In the genomic region with DNA sequence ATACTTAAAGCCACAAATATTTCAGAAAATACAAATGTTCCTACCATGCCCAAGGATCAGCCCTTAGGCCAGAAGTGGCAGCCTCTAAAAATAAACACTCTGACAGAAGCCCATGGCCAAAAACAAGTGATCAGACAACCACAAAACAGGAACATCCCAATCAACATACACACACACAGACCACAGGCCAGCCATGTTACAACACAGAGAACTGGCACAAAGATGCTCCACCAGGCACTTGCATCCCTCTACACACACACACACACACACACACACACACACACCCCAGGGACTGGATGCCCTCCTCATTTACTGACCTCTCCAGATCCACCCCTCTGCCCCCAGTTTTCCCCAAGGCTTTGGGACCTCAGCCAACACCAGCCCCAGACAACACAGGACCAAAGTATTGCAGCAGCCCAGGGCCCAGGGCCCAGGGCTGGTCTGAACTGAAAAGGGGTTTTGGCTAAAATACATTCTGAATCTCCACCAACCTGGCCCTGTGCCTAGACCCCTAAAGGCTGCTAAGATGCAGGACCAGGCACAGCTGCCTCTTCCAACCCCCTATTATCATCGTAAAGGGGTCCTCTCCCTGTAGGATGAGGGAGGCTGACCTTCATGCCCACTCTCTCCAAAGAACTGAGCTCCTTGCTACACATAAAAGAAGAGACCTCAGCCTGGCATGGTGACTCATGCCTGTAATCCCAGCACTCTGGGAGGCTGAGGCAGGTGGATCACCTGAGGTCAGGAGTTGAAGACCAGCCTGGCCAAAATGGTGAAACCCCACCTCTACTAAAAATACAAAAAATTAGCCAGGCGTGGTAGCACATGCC, we compare ENCODE assay signal across 9 cellular contexts.
DNase-seq lines count a peak whose midpoint lies in the region; ATAC-seq and TF ChIP-seq lines count a peak whose summit lies in the region.
"Had no signal": no experiment of that assay in that cellular context is flagged by ENCODE, and none has a peak within 500 bp of the region (broad histone marks: within the 10 kb centered on the region; RNA-seq: fewer than 3 reads in every experiment).

No MANE protein-coding gene starts in this region.

- H3K27me3 ChIP-seq in suprapubic skin: no peaks in the 10 kb centered on the region

- ATAC-seq in GM21367 (IDR thresholded peaks at IDR 0.05; ENCODE audit: unreplicated experiment): no peak

- H3K4me1 ChIP-seq in suprapubic skin: peaks cover 70% of the 10 kb centered on the region

- in situ Hi-C loops in astrocyte of the spinal cord (cut with HindIII; ENCODE audit: low sequenced_read_pairs): no loop called here

- H3K36me3 ChIP-seq in suprapubic skin: peaks cover 42% of the 10 kb centered on the region

- TF ChIP-seq CTCF in astrocyte of the spinal cord (IDR thresholded peaks at IDR 0.05; ENCODE audit: low read depth, low read length) (no peak), suprapubic skin (IDR thresholded peaks at IDR 0.05) (no peak)

- H3K4me3 ChIP-seq in astrocyte of the spinal cord (ENCODE audit: low read depth, low read length) (no peak overlapping the region), suprapubic skin (no peak overlapping the region)

- DNase-seq in HT1080 (ENCODE audit: low read depth): peak; percentile 27
- peak; percentile 35 for DNase-seq in astrocyte of the spinal cord (ENCODE audit: low read depth, low spot score)
- DNase-seq in iris pigment epithelial cell (ENCODE audit: low read depth): peak; percentile 85
- DNase-seq in suprapubic skin (ENCODE audit: low spot score in 2 of 2): no peak
- DNase-seq in DMS53 treated with DMSO at 0.1 percent for 48 hours (lab: John Stamatoyannopoulos, UW; ENCODE audit: unreplicated experiment): no peak
- no peak for DNase-seq in activated gamma-delta T cell treated with Interleukin-2 at 50 U/mL for 16 hours
- DNase-seq in stimulated activated CD4-positive, alpha-beta T cell treated with anti-CD3 and anti-CD28 coated beads, Interleukin-1b, Interleukin-23, amount 100 ng/mL, for 48 hours: no peak
- DNase-seq: T-helper 9 cell had no signal

- H3K27ac ChIP-seq in suprapubic skin: peak overlapping the region; percentile 81

- no peaks in the 10 kb centered on the region for H3K9me3 ChIP-seq in suprapubic skin

- no peak for TF ChIP-seq POLR2A in suprapubic skin (IDR thresholded peaks at IDR 0.05)

- TF ChIP-seq EP300 in suprapubic skin (IDR thresholded peaks at IDR 0.05): no peak

- WGBS in suprapubic skin: 46% methylated on average over 2 of the region's 2 CpGs

Comparison
In these comparisons a context has a peak if more than half of its experiments do, and no peak if none do; other contexts are left out.
1. DNase-seq: peak in HT1080 (single experiment), astrocyte of the spinal cord (single experiment) and iris pigment epithelial cell (single experiment); none in suprapubic skin (0 of 2), DMS53 treated with DMSO at 0.1 percent for 48 hours (single experiment), activated gamma-delta T cell treated with Interleukin-2 at 50 U/mL for 16 hours (single experiment) and stimulated activated CD4-positive, alpha-beta T cell treated with anti-CD3 and anti-CD28 coated beads, Interleukin-1b, Interleukin-23, amount 100 ng/mL, for 48 hours (single experiment).